17 cellular contexts compared by ENCODE assay signal in genomic region chr15:64343841-64344240, GRCh38. TPM values are rescaled to one million over a fixed set of nuclear protein-coding genes. Genes with fewer than 3 reads are reported as not detected.
A peak's percentile ranks its signal among the peaks of the same experiment; 100 is the strongest.
DNase-seq lines count a peak whose midpoint lies in the region; ATAC-seq and TF ChIP-seq lines count a peak whose summit lies in the region.
"Had no signal": no experiment of that assay in that cellular context is flagged by ENCODE, and none has a peak within 500 bp of the region (broad histone marks: within the 10 kb centered on the region; RNA-seq: fewer than 3 reads in every experiment).

No MANE protein-coding gene starts in this region.

- peaks cover 41% of the 10 kb centered on the region for H3F3A ChIP-seq in GM23248 (ENCODE audit: insufficient read depth)
- H3F3A ChIP-seq in smooth muscle cell (ENCODE audit: low read depth), result no peaks in the 10 kb centered on the region

- H3K9me3 Mint-ChIP-seq in osteocyte (ENCODE audit: unreplicated experiment), result no peaks in the 10 kb centered on the region

- H2AFZ ChIP-seq in GM23248, result no peak overlapping the region
- no peak overlapping the region for H2AFZ ChIP-seq in smooth muscle cell (ENCODE audit: low read depth)

- H3K9ac ChIP-seq in GM23248 (peak overlapping the region; percentile 35), smooth muscle cell (ENCODE audit: low read depth) (no peak overlapping the region)

- H3K27me3 ChIP-seq in GM23248 (replicated peaks; ENCODE audit: insufficient read depth) (no peaks in the 10 kb centered on the region), smooth muscle cell (ENCODE audit: low read depth) (no peaks in the 10 kb centered on the region)

- no peak for ATAC-seq in T-helper 17 cell
- ATAC-seq: GM12878, HCT116 had no signal

- H3K9me2 ChIP-seq in GM23248 (ENCODE audit: insufficient read depth), result no peaks in the 10 kb centered on the region

- H3K79me2 ChIP-seq in GM23248 (ENCODE audit: insufficient read depth) (peaks cover 87% of the 10 kb centered on the region), smooth muscle cell (ENCODE audit: low read depth) (peaks cover 77% of the 10 kb centered on the region)

- H3K9me3 ChIP-seq in GM23248 (ENCODE audit: low read depth), result no peaks in the 10 kb centered on the region
- no peaks in the 10 kb centered on the region for H3K9me3 ChIP-seq in T-helper 17 cell (ENCODE audit: control insufficient read depth, low read length, poor library complexity, severe bottlenecking)
- no peaks in the 10 kb centered on the region for H3K9me3 ChIP-seq in smooth muscle cell (replicated peaks; ENCODE audit: low read depth)

- H3K4me3 Mint-ChIP-seq in T-helper 17 cell (no peak overlapping the region), osteocyte (ENCODE audit: unreplicated experiment) (no peak overlapping the region)

- H3K36me3 Mint-ChIP-seq in T-helper 17 cell (ENCODE audit: low read depth) (peaks cover 3% of the 10 kb centered on the region), osteocyte (ENCODE audit: unreplicated experiment) (peaks cover 7% of the 10 kb centered on the region)

- H3K36me3 ChIP-seq in GM23248 (ENCODE audit: low read depth), result peaks cover 6% of the 10 kb centered on the region; the same call in 1 of the 2 replicates
- H3K36me3 ChIP-seq in smooth muscle cell (ENCODE audit: low read depth), result no peaks in the 10 kb centered on the region

- TF ChIP-seq CTCF in smooth muscle cell (IDR thresholded peaks at IDR 0.05; ENCODE audit: borderline replicate concordance, insufficient read depth, poor library complexity, severe bottlenecking) (no peak), osteocyte (IDR thresholded peaks at IDR 0.05) (no peak)

- DNase-seq in GM23248 (peak; percentile 55), T-helper 17 cell (no peak), fibroblast of peridontal ligament (ENCODE audit: extremely low read depth) (peak; percentile 27), smooth muscle cell (lab: John Stamatoyannopoulos, UW; ENCODE audit: unreplicated experiment) (no peak), NCI-H1694 (lab: John Stamatoyannopoulos, UW) (no peak), NCI-H345 (lab: John Stamatoyannopoulos, UW) (no peak), osteocyte (ENCODE audit: extremely low spot score, unreplicated experiment) (no peak)
- DNase-seq: C1 segment of cervical spinal cord, DMS 273 treated with DMSO at 0.1 percent for 48 hours, KG1, NCI-H1092 treated with DMSO at 0.1 percent for 48 hours, NCI-H1694 treated with DMSO at 0.1 percent for 48 hours, NCI-H446 treated with DMSO at 0.1 percent for 48 hours, SIG-M5 had no signal

- WGBS in GM23248 (ENCODE audit: low coverage in 1 of 2, low lambda C conversion rate in 2 of 2, missing lambda C conversion rate in 2 of 2), 2 experiments, result 2 to 6% methylated on average over 2 of the region's 2 CpGs
- 99% methylated on average over 2 of the region's 2 CpGs for WGBS in smooth muscle cell (ENCODE audit: low lambda C conversion rate)

- H3K27ac Mint-ChIP-seq in T-helper 17 cell (peak overlapping the region; percentile 84), osteocyte (ENCODE audit: unreplicated experiment) (no peak overlapping the region)

- peak overlapping the region; percentile 70 for H3K27ac ChIP-seq in GM23248
- peak overlapping the region; percentile 7 for H3K27ac ChIP-seq in smooth muscle cell (ENCODE audit: low read depth)
- H3K27ac ChIP-seq: HL-60 had no signal

- H3K27me3 Mint-ChIP-seq in T-helper 17 cell, result no peaks in the 10 kb centered on the region
- H3K27me3 Mint-ChIP-seq in osteocyte (ENCODE audit: unreplicated experiment), result no peaks in the 10 kb centered on the region

- H4K20me1 ChIP-seq in GM23248 (ENCODE audit: insufficient read depth), result no peaks in the 10 kb centered on the region; the same call in 1 of the 2 replicates
- peaks cover 93% of the 10 kb centered on the region for H4K20me1 ChIP-seq in smooth muscle cell (ENCODE audit: low read depth)

- H3K4me1 ChIP-seq in GM23248 (ENCODE audit: insufficient read depth) (peaks cover 46% of the 10 kb centered on the region), smooth muscle cell (ENCODE audit: low read depth) (peaks cover 15% of the 10 kb centered on the region)

- H3K4me2 ChIP-seq in GM23248 (ENCODE audit: unreplicated experiment) (peak overlapping the region; percentile 75), smooth muscle cell (peak overlapping the region; percentile 13)

- in situ Hi-C loops in GM23248 (cut with MboI), result no loop called here

- H3K4me1 Mint-ChIP-seq in T-helper 17 cell (peaks cover 6% of the 10 kb centered on the region), osteocyte (ENCODE audit: unreplicated experiment) (peaks cover 29% of the 10 kb centered on the region)

- H3K4me3 ChIP-seq in GM23248 (peak overlapping the region; percentile 49), smooth muscle cell (no peak overlapping the region)
- H3K4me3 ChIP-seq: GM12878 had no signal

RNA-seq across cellular contexts. Expression of gene CSNK1G1, which starts 12.1 kb away (rescaled TPM):
- 14.3 and 17.1 TPM in 2 replicates for total RNA-seq in GM23248 (2014; rRNA removed; shearing (Covaris generic))
- polyA plus RNA-seq in GM23248 (2016; fragmentation: Nextera tagmentation; extraction: Ambion mirVana) (14.8 and 17.2 TPM in 2 replicates), smooth muscle cell (12.7 and 12.8 TPM in 2 replicates)
- total RNA-seq in T-helper 17 cell (10 to 100 TPM; 23.2 to 25.5 TPM), smooth muscle cell (23.2 and 27.9 TPM in 2 replicates), osteocyte (18.2 and 22.2 TPM in 2 replicates)

RNA-seq across cellular contexts. Expression of gene PCLAF, which starts 37.4 kb away (rescaled TPM):
- 16.0 and 21.2 TPM in 2 replicates for total RNA-seq in GM23248 (2014; rRNA removed; shearing (Covaris generic))
- polyA plus RNA-seq in GM23248 (2016; fragmentation: Nextera tagmentation; extraction: Ambion mirVana), result 43.2 and 44.5 TPM in 2 replicates
- total RNA-seq in T-helper 17 cell, result under 1 TPM; 0.76 to 0.85 TPM
- 19.0 and 36.2 TPM in 2 replicates for total RNA-seq in smooth muscle cell
- polyA plus RNA-seq in smooth muscle cell, result 30.7 and 37.6 TPM in 2 replicates
- 7.9 and 12.1 TPM in 2 replicates for total RNA-seq in osteocyte

RNA-seq across cellular contexts. Expression of gene TRIP4, which starts 43.8 kb away (rescaled TPM):
- 6.9 and 9.0 TPM in 2 replicates for total RNA-seq in GM23248 (2014; rRNA removed; shearing (Covaris generic))
- 32.9 and 33.5 TPM in 2 replicates for polyA plus RNA-seq in GM23248 (2016; fragmentation: Nextera tagmentation; extraction: Ambion mirVana)
- 10 to 100 TPM; 14.9 to 17.5 TPM for total RNA-seq in T-helper 17 cell
- 10.8 and 15.0 TPM in 2 replicates for total RNA-seq in smooth muscle cell
- 22.4 and 39.0 TPM in 2 replicates for polyA plus RNA-seq in smooth muscle cell
- 24.5 and 26.8 TPM in 2 replicates for total RNA-seq in osteocyte

Comparison
In these comparisons a context has a peak if more than half of its experiments do, and no peak if none do; other contexts are left out.
1. DNase-seq: peak in GM23248 (single experiment) and fibroblast of peridontal ligament (single experiment); none in T-helper 17 cell (0 of 3), smooth muscle cell (single experiment), NCI-H1694 (single experiment), NCI-H345 (single experiment) and osteocyte (single experiment).